In the genomic region with DNA sequence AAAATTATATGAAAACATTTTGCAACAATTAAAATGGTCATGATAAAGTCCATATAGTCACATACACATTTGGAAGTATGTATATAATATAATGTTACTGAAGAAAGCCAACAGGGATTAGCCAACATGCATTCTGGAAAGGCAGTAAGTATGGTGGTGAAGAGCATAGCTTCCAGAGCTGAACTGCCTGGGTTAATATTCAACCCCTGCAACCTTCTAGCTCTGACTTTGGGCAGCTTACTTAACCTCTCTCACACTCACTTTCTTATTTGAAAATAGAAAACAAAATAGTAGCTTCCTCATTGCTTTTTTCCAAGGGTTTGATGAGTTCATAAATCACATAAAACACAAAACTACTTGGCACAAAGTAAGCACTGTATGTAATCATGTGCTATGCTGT, we compare ENCODE assay signal across 21 cellular contexts.
DNase-seq lines count a peak whose midpoint lies in the region; ATAC-seq and TF ChIP-seq lines count a peak whose summit lies in the region.
"Had no signal": no experiment of that assay in that cellular context is flagged by ENCODE, and none has a peak within 500 bp of the region (broad histone marks: within the 10 kb centered on the region; RNA-seq: fewer than 3 reads in every experiment).

No MANE protein-coding gene starts in this region.

- H3K4me3 ChIP-seq in mucosa of descending colon: no peak overlapping the region
- no peak overlapping the region for H3K4me3 ChIP-seq in heart left ventricle
- H3K4me3 ChIP-seq: BLaER1, K562, SK-N-MC had no signal

- ATAC-seq in mucosa of descending colon (peak; percentile 97), heart left ventricle (no peak), HG03469 (IDR thresholded peaks at IDR 0.05; ENCODE audit: unreplicated experiment) (no peak)
- ATAC-seq: K562 had no signal

- peaks cover 8% of the 10 kb centered on the region for H3K4me1 ChIP-seq in mucosa of descending colon (ENCODE audit: low read depth)
- H3K4me1 ChIP-seq in heart left ventricle: peaks cover 0 to 7% (median 0%) of the 10 kb centered on the region in 12 donors

- no peak overlapping the region for H3K27ac ChIP-seq in heart left ventricle
- H3K27ac ChIP-seq: BLaER1, SK-N-MC had no signal

- in situ Hi-C loops in ACHN (cut with HindIII; ENCODE audit: low pct_ligation_motif_present, low pct_unique_long_range_greater_than_20kb, low sequenced_read_pairs): no loop called here

- TF ChIP-seq CTCF in mucosa of descending colon (IDR thresholded peaks at IDR 0.05): no peak
- TF ChIP-seq CTCF in heart left ventricle (IDR thresholded peaks at IDR 0.05): no peak

- DNase-seq in ACHN: peak; percentile 13
- peak; percentile 22 for DNase-seq in NCI-H774 (lab: John Stamatoyannopoulos, UW)
- peak; percentile 28 for DNase-seq in kidney tubule cell (ENCODE audit: low spot score)
- DNase-seq in mucosa of descending colon: peak in 1 of 3 donors; percentile 56
- DNase-seq in hepatic stellate cell (ENCODE audit: low spot score): no peak
- DNase-seq in heart left ventricle: no peak
- no peak for DNase-seq in activated CD8-positive, alpha-beta memory T cell treated with anti-CD3 and anti-CD28 coated beads, Interleukin-2, amount 50 U/mL, for 4 hours
- DNase-seq: CD4-positive, alpha-beta memory T cell; DMS79 treated with DMSO at 0.1 percent for 48 hours; H7; HFFc6; MV-4-11; NCI-H187; NCI-H2107; NCI-H2227 treated with DMSO at 0.1 percent for 48 hours; NCI-H524; SHP77 had no signal

- H3K36me3 ChIP-seq in mucosa of descending colon (ENCODE audit: low read depth): no peaks in the 10 kb centered on the region
- no peaks in the 10 kb centered on the region for H3K36me3 ChIP-seq in heart left ventricle
- H3K36me3 ChIP-seq: BLaER1 had no signal

- no peak for TF ChIP-seq POLR2A in heart left ventricle (IDR thresholded peaks at IDR 0.05)

- intact Hi-C loops in mucosa of descending colon (cut with DNase I, micrococcal nuclease) (no loop called here), heart left ventricle (cut with DNase I) (no loop called here)

- H3K27me3 ChIP-seq in heart left ventricle: no peaks in the 10 kb centered on the region
- H3K27me3 ChIP-seq: BLaER1 had no signal

- H3K9me3 ChIP-seq in mucosa of descending colon (no peaks in the 10 kb centered on the region), heart left ventricle (no peaks in the 10 kb centered on the region)
- H3K9me3 ChIP-seq: BLaER1 had no signal

Comparison
In these comparisons a context has a peak if more than half of its experiments do, and no peak if none do; other contexts are left out.
1. DNase-seq: peak in ACHN (single experiment), NCI-H774 (single experiment) and kidney tubule cell (single experiment); none in hepatic stellate cell (single experiment), heart left ventricle (0 of 5) and activated CD8-positive, alpha-beta memory T cell treated with anti-CD3 and anti-CD28 coated beads, Interleukin-2, amount 50 U/mL, for 4 hours (single experiment).